ENCODE assay signal across 15 cellular contexts in the genomic region with DNA sequence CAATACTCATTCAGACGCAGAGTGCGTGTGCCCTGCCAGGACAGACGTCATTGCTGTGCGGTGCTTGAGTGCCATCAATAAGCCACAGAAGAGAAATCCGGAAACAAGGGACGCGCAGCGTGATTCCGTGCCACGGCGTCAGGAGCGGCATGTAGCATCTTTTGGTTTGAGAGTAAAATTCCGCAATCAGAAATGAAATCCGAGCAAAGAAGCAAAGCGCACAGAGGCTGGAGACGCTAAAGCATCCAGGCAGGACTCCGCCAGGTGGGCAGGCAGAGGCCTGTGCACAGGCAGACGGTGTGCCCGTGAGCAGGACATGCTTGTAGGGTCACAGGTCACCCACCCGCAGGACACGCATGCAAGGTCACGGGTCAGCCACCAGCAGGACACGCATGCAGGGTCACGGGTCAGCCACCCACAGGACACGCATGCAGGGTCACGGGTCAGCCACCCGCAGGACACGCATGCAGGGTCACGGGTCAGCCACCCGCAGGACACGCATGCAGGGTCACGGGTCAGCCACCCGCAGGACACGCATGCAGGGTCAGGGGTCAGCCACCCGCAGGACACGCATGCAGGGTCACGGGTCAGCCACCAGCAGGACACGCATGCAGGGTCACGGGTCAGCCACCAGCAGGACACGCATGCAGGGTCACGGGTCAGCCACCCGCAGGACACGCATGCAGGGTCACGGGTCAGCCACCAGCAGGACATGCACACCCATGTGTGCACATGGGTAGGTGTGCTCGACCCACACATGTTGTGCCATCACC. TPM values are rescaled to one million over a fixed set of nuclear protein-coding genes. Genes with fewer than 3 reads are reported as not detected.
DNase-seq lines count a peak whose midpoint lies in the region; ATAC-seq, FAIRE-seq and TF ChIP-seq lines count a peak whose summit lies in the region.
"Not testable (repeated sequence)": the region's sequence is repeated elsewhere in the genome, so short reads cannot be mapped to it uniquely, and the experiment has no call there.
"Had no signal": no experiment of that assay in that cellular context is flagged by ENCODE, and none has a peak within 500 bp of the region (broad histone marks: within the 10 kb centered on the region; RNA-seq: fewer than 3 reads in every experiment).

No MANE protein-coding gene starts in this region.

- H3K79me1 ChIP-seq in neuronal stem cell (ENCODE audit: low read depth, low read length) = not testable (repeated sequence)

- peak overlapping the region; percentile 65 for H4K8ac ChIP-seq in neuronal stem cell (ENCODE audit: low read depth, low read length)

- POLR2A ChIA-PET in GM12878 (lab: Charles Lee) = not testable (repeated sequence)

- not testable (repeated sequence) for H3K23ac ChIP-seq in neuronal stem cell (ENCODE audit: low read depth, low read length, poor library complexity)

- H2BK15ac ChIP-seq in neuronal stem cell (ENCODE audit: low read length) = peak overlapping the region; percentile 98

- H2AFZ ChIP-seq in GM12878 (ENCODE audit: control insufficient read depth, low read depth, low read length) = not testable (repeated sequence)
- peak overlapping the region; percentile 72 for H2AFZ ChIP-seq in neuronal stem cell (ENCODE audit: low read length)

- TSS peak; percentile 33 for BruUV-seq in GM12878 (replicated peaks; lab: Mats Ljungman, UMichigan)

- peak overlapping the region; percentile 97 for H3K14ac ChIP-seq in neuronal stem cell (ENCODE audit: low read length)

- H4K91ac ChIP-seq in neuronal stem cell (ENCODE audit: low read depth, low read length, poor library complexity) = not testable (repeated sequence)

- not testable (repeated sequence) for DNase-seq in NT2/D1 (ENCODE audit: low read depth, low spot score); GM12878 (ENCODE audit: low read depth, low spot score); neuronal stem cell (ENCODE audit: low spot score)
- DNase-seq in cardiac septum (ENCODE audit: low spot score) (peak; percentile 26), left lung (peak; percentile 15 to 19), aorta (peak; percentile 19 to 55)

- H3K79me2 ChIP-seq in DOHH2 (ENCODE audit: control insufficient read depth, low read length); GM12878 (ENCODE audit: control insufficient read depth, insufficient read depth, low read length): not testable (repeated sequence)

- not testable (repeated sequence) for TF ChIP-seq CTCF in DOHH2 (IDR thresholded peaks at IDR 0.05; ENCODE audit: low read depth, low read length, poor library complexity, severe bottlenecking); GM12878 (IDR thresholded peaks at IDR 0.05 in 2 of 3, conservative IDR thresholded peaks at IDR 0.05 in 1 of 3; ENCODE audit: control insufficient read depth in 2 of 3, extremely low read depth in 1 of 3, insufficient read depth in 1 of 3, low read depth in 3 of 3, low read length in 3 of 3); left lung (IDR thresholded peaks at IDR 0.05)

- CTCF ChIA-PET in GM12878 (lab: Yijun Ruan, JAX) = not testable (repeated sequence)

- H4K20me1 ChIP-seq in DOHH2 (ENCODE audit: control insufficient read depth, insufficient read depth, low read depth, low read length); GM12878 (ENCODE audit: control insufficient read depth, insufficient read depth): not testable (repeated sequence)

- H3K9me2 ChIP-seq in DOHH2 (replicated peaks; ENCODE audit: control insufficient read depth, low read length) = not testable (repeated sequence)

- not testable (repeated sequence) for TF ChIP-seq EP300 in GM12878 (IDR thresholded peaks at IDR 0.05; ENCODE audit: borderline replicate concordance in 1 of 2, control insufficient read depth in 1 of 2, low read depth in 2 of 2, low read length in 2 of 2)

- H3K36me3 ChIP-seq in DOHH2 (ENCODE audit: control insufficient read depth, low read length); NT2/D1 (ENCODE audit: insufficient read depth, insufficient read length, low read length); GM12878 (ENCODE audit: control insufficient read depth in 2 of 2, insufficient read depth in 2 of 2, low read length in 1 of 2); left lung; neuronal stem cell (replicated peaks in 1 of 2; ENCODE audit: control insufficient read depth in 2 of 2, insufficient read depth in 2 of 2, low read length in 2 of 2); aorta (ENCODE audit: control insufficient read depth in 1 of 2, insufficient read depth in 2 of 2, low read length in 1 of 2): not testable (repeated sequence)

- peak overlapping the region; percentile 73; the same call in 1 of the 2 replicates for H3K4me2 ChIP-seq in DOHH2 (ENCODE audit: low read length)
- H3K4me2 ChIP-seq in GM12878 (ENCODE audit: control insufficient read depth, insufficient read depth); neuronal stem cell (ENCODE audit: insufficient read depth, low read length, poor library complexity, severe bottlenecking): not testable (repeated sequence)

- peak overlapping the region; percentile 51 for H3K9ac ChIP-seq in NT2/D1 (ENCODE audit: insufficient read length, low read depth)
- not testable (repeated sequence) for H3K9ac ChIP-seq in GM12878 (ENCODE audit: control insufficient read depth, insufficient read depth, low read length); neuronal stem cell (ENCODE audit: low read depth, low read length, poor library complexity)

- intact Hi-C loops in GM12878 (cut with micrococcal nuclease; ENCODE audit: unreplicated experiment); cardiac septum (cut with DNase I); left lung (cut with DNase I); aorta (cut with DNase I): not testable (repeated sequence)

- in situ Hi-C loops in GM12878 (cut with MboI) = not testable (repeated sequence)

- H2BK12ac ChIP-seq in neuronal stem cell (ENCODE audit: low read length) = peak overlapping the region; percentile 97

- H2BK5ac ChIP-seq in neuronal stem cell (ENCODE audit: low read length) = peak overlapping the region; percentile 75

- FAIRE-seq in GM12878 (lab: Jason Lieb, UNC) = not testable (repeated sequence)

- TF ChIP-seq RAD21 in GM12878 (IDR thresholded peaks at IDR 0.05; ENCODE audit: insufficient read depth, low read depth, low read length) = not testable (repeated sequence)

- not testable (repeated sequence) for H3K27me3 ChIP-seq in DOHH2 (ENCODE audit: control insufficient read depth, low read length); NT2/D1 (ENCODE audit: insufficient read depth, insufficient read length); GM12878 (replicated peaks in 1 of 2; ENCODE audit: control insufficient read depth in 2 of 2, insufficient read depth in 2 of 2, low read length in 1 of 2); neuronal stem cell (ENCODE audit: control insufficient read depth in 3 of 3, insufficient read depth in 3 of 3, low read depth in 1 of 3, low read length in 3 of 3); aorta (ENCODE audit: control insufficient read depth in 1 of 2, insufficient read depth in 2 of 2, low read length in 1 of 2)
- peaks cover 20 to 100% of the 10 kb centered on the region in 2 donors for H3K27me3 ChIP-seq in left lung

- peak overlapping the region; percentile 87 for H2BK120ac ChIP-seq in neuronal stem cell (ENCODE audit: low read depth, low read length)

- RAD21 ChIA-PET in GM12878 (lab: Charles Lee; ENCODE audit: unreplicated experiment) = interaction anchor here (1.6 kb wide), 1 partner anchor 23 kb away, joined by 6 read pairs; no protein-coding TSS in a partner anchor

- SMC1A ChIA-PET in GM12878 (lab: Charles Lee; ENCODE audit: uncharacterized antibody, unreplicated experiment) = interaction anchor here (1.9 kb wide), 1 partner anchor 23 kb away, joined by 7 read pairs; no protein-coding TSS in a partner anchor

- H3K18ac ChIP-seq in neuronal stem cell (ENCODE audit: low read length) = peak overlapping the region; percentile 91

- peak overlapping the region; percentile 96 for H2AK5ac ChIP-seq in neuronal stem cell (ENCODE audit: low read depth, low read length)

- H3F3A ChIP-seq in DOHH2 (ENCODE audit: control insufficient read depth, insufficient read depth) = peaks cover 16% of the 10 kb centered on the region

- WGBS in GM12878 (ENCODE audit: insufficient coverage, insufficient replicate concordance, low lambda C conversion rate, missing lambda C conversion rate) = 79% methylated on average over 30 of the region's 45 CpGs
- WGBS in neuronal stem cell (ENCODE audit: extremely low coverage in 2 of 2, insufficient read length in 2 of 2, insufficient replicate concordance in 1 of 2), 2 donors = no CpG with 5 or more reads among the region's 45 CpGs
- WGBS in aorta, 2 donors = 82 to 85% methylated on average over 43 to 45 of the region's 45 CpGs

- H3K9me3 ChIP-seq in DOHH2 (ENCODE audit: control insufficient read depth, insufficient read depth, low read length); NT2/D1 (ENCODE audit: insufficient read depth, low read length); GM12878 (replicated peaks; ENCODE audit: control insufficient read depth, insufficient read depth, low read length); left lung; neuronal stem cell (replicated peaks in 1 of 2; ENCODE audit: control insufficient read depth in 2 of 2, insufficient read depth in 1 of 2, low read depth in 1 of 2, low read length in 2 of 2); aorta (ENCODE audit: control insufficient read depth, low read length): not testable (repeated sequence)

- not testable (repeated sequence) for H3K4me3 ChIP-seq in DOHH2 (ENCODE audit: low read length); NT2/D1 (ENCODE audit: insufficient read length, low read depth); GM12878; left lung; neuronal stem cell (ENCODE audit: low read length in 2 of 2); aorta (ENCODE audit: low read length in 2 of 2)

- peak overlapping the region; percentile 89 for H3K27ac ChIP-seq in DOHH2 (ENCODE audit: low read depth, low read length)
- not testable (repeated sequence) for H3K27ac ChIP-seq in GM12878 (ENCODE audit: control insufficient read depth, insufficient read depth); left lung; neuronal stem cell (replicated peaks; ENCODE audit: low read length); aorta (ENCODE audit: low read depth in 1 of 2, low read length in 2 of 2)

- H3K4ac ChIP-seq in neuronal stem cell (ENCODE audit: low read length) = peak overlapping the region; percentile 84

- not testable (repeated sequence) for ATAC-seq in GM12878; left lung; aorta (ENCODE audit: low FRiP score)

- H3K4me1 ChIP-seq in DOHH2 (ENCODE audit: control insufficient read depth, low read length) (peaks cover 48% of the 10 kb centered on the region), NT2/D1 (ENCODE audit: insufficient read depth, insufficient read length) (peaks cover 31% of the 10 kb centered on the region), neuronal stem cell (ENCODE audit: control insufficient read depth in 2 of 2, insufficient read depth in 1 of 2, low read depth in 1 of 2, low read length in 2 of 2) (peaks cover 20 to 28% of the 10 kb centered on the region in 2 donors)
- not testable (repeated sequence) for H3K4me1 ChIP-seq in GM12878 (ENCODE audit: control insufficient read depth, insufficient read depth, low read length); left lung; aorta (ENCODE audit: control insufficient read depth in 1 of 2, insufficient read depth in 2 of 2, low read length in 2 of 2)

- peak; percentile 65 for TF ChIP-seq POLR2A in GM12878 (IDR thresholded peaks at IDR 0.05; ENCODE audit: low read depth, low read length)

RNA-seq across cellular contexts. Expression of a gene that starts 27.9 kb away (rescaled TPM):
- 0.69 TPM in 1 of 2 replicates, not detected in the other for total RNA-seq in GM12878 (2013; cell fraction: nucleolus; rRNA removed)
- total RNA-seq in GM12878 (2014; rRNA removed) (not detected in 2 replicates), GM12878 (2014; rRNA removed; fragmentation: Illumina TruSeq; extraction: Trizol) (not detected in 2 replicates), GM12878 (2021) (0.33 TPM in 1 of 2 replicates, not detected in the other), cardiac septum (not detected), left lung (not detected), aorta (not detected)
- not detected for polyA plus RNA-seq in GM12878 (2011; ENCODE audit: low read depth)
- polyA plus RNA-seq in GM12878 (2011; rRNA removed) (not detected in 2 replicates), GM12878 (2014; fragmentation: Illumina TruSeq; extraction: Trizol) (not detected in 2 replicates), GM12878 (2014; fragmentation: Nextera tagmentation; extraction: Ambion mirVana) (not detected), GM12878 (2014; rRNA removed) (0.28 TPM in 1 of 2 replicates, not detected in the other), GM12878 (2016; fragmentation: Nextera tagmentation; extraction: Ambion mirVana) (not detected), aorta (not detected)
- polyA plus RNA-seq in GM12878 (2011; cell fraction: cytosol; rRNA removed) = 0.07 TPM in 1 of 2 replicates, not detected in the other
- 0.28 and 0.40 TPM in 2 replicates for polyA plus RNA-seq in GM12878 (2011; cell fraction: nucleus; rRNA removed)
- 0.11 TPM in 1 of 2 replicates, not detected in the other for polyA plus RNA-seq in GM12878 (2012)
- not detected in 2 replicates for polyA minus RNA-seq in GM12878 (2011; rRNA and poly(A)+ RNA removed)
- not detected in 2 replicates for polyA minus RNA-seq in GM12878 (2011; cell fraction: cytosol; rRNA and poly(A)+ RNA removed)
- not detected in 2 replicates for polyA minus RNA-seq in GM12878 (2011; cell fraction: nucleus; rRNA and poly(A)+ RNA removed)
- not detected for polyA plus RNA-seq in neuronal stem cell (2013, experiment 1 of 2)
- not detected for polyA plus RNA-seq in neuronal stem cell (2013, experiment 2 of 2)
- total RNA-seq: Calu3; CD4-positive, alpha-beta T cell; G401; HT-29 had no signal
- polyA plus RNA-seq: A549, AG04450, BJ, IgD-negative memory B cell had no signal
